9 cellular contexts compared by ENCODE assay signal in the genomic region with DNA sequence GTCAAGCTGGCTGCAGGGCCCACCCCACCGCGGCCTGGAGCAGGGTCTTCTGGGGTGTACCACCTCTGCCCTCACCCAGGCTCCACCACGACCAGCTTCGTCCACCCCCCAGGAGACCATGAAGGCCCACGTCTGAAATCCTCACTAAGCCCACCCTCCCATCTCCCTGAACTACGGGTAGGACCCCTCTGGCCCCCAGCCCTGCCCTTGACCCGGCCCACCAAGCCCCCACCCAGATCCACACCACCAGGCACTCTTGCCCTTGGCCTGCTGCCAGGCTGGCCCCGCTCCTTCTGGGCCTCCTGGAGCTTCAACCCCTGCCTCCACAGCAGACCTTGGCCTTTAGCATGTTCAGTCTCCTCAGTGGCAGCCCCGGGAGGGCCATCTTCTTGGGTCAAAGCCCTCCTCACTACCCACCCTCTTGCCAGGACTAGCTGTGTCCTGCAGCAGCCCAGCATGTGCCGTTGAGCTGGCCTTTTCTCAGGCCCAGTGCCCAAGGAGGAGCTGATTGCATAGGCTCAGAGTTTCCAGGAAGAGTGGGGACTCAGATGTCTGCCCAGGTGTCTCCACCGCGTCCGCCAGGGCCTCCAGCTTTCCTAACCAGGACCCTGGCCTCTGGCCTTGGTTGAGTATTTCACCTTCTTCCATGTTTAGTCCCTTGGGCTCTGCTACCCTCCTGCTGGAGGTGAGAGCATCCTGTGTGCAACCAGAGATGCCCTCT. TPM values are rescaled to one million over a fixed set of nuclear protein-coding genes. Genes with fewer than 3 reads are reported as not detected.
DNase-seq lines count a peak whose midpoint lies in the region; ATAC-seq and TF ChIP-seq lines count a peak whose summit lies in the region.
"Had no signal": no experiment of that assay in that cellular context is flagged by ENCODE, and none has a peak within 500 bp of the region (broad histone marks: within the 10 kb centered on the region; RNA-seq: fewer than 3 reads in every experiment).

No MANE protein-coding gene starts in this region.

- peaks cover 6% of the 10 kb centered on the region for H3K4me1 Mint-ChIP-seq in activated T-cell treated with anti-CD3 and anti-CD28 coated beads, Interleukin-2, amount 50 U/mL, for 4 hours (ENCODE audit: low read depth)
- H3K4me1 Mint-ChIP-seq in activated B cell treated with CpG ODN at 0.5 μM for 24 hours: peaks cover 16% of the 10 kb centered on the region

- peaks cover 0 to 19% of the 10 kb centered on the region in 2 donors for H3K27me3 ChIP-seq in tibial artery

- intact Hi-C loops in activated B cell treated with CpG ODN at 0.5 μM for 24 hours (cut with micrococcal nuclease): loop anchor here (1.0 to 5.0 kb wide), 4 partner anchors 15 to 70 kb away; partner anchors contain the start of gene KLHL17
- intact Hi-C loops in tibial artery (cut with DNase I; ENCODE audit: low total_unique reads): loop anchor here (2.0 to 5.0 kb wide), 2 partner anchors 17 to 56 kb away; partner anchors contain the start of genes KLHL17 and SAMD11

- TF ChIP-seq CTCF in activated B cell treated with CpG ODN at 0.5 μM for 24 hours (IDR thresholded peaks at IDR 0.05): no peak
- no peak for TF ChIP-seq CTCF in tibial artery (IDR thresholded peaks at IDR 0.05)

- H3K4me1 ChIP-seq in tibial artery: peaks cover 0 to 42% (median 31%) of the 10 kb centered on the region in 4 donors

- H3K27ac Mint-ChIP-seq in activated B cell treated with CpG ODN at 0.5 μM for 24 hours: no peak overlapping the region
- H3K27ac Mint-ChIP-seq: stimulated activated naive CD8-positive, alpha-beta T cell treated with anti-CD3 and anti-CD28 coated beads, Interleukin-15, amount 100 ng/mL, for 72 hours had no signal

- DNase-seq in activated T-cell treated with anti-CD3 and anti-CD28 coated beads, Interleukin-2, amount 50 U/mL, for 1 hour: peak; percentile 21
- no peak for DNase-seq in activated T-cell treated with anti-CD3 and anti-CD28 coated beads, Interleukin-2, amount 50 U/mL, for 4 hours
- no peak for DNase-seq in activated B cell treated with CpG ODN at 0.5 μM for 24 hours
- DNase-seq in left lobe of liver (ENCODE audit: low spot score): peak; percentile 46
- peak; percentile 25 to 72 for DNase-seq in tibial artery
- no peak for DNase-seq in NCI-H1694 (lab: John Stamatoyannopoulos, UW)
- DNase-seq in DMS 273 (lab: John Stamatoyannopoulos, UW; ENCODE audit: unreplicated experiment): no peak
- no peak for DNase-seq in SIG-M5 treated with dmso at 0.1 percent for 504 hours (lab: John Stamatoyannopoulos, UW; ENCODE audit: unreplicated experiment)

- no peaks in the 10 kb centered on the region for H3K36me3 ChIP-seq in tibial artery

- peak overlapping the region in 1 of 2 donors; percentile 44 for H3K4me3 ChIP-seq in tibial artery

- no peaks in the 10 kb centered on the region for H3K9me3 ChIP-seq in tibial artery

- peaks cover 37% of the 10 kb centered on the region for H3K27me3 Mint-ChIP-seq in activated T-cell treated with anti-CD3 and anti-CD28 coated beads, Interleukin-2, amount 50 U/mL, for 4 hours (ENCODE audit: low read depth)
- peaks cover 24% of the 10 kb centered on the region for H3K27me3 Mint-ChIP-seq in activated B cell treated with CpG ODN at 0.5 μM for 24 hours

- POLR2A ChIA-PET in activated B cell treated with CpG ODN at 0.5 μM for 24 hours (lab: Charles Lee): interaction anchor here (1.0 kb wide), 1 partner anchor 78 kb away, joined by 3 read pairs; no protein-coding TSS in a partner anchor

- H3K4me3 Mint-ChIP-seq in activated T-cell treated with anti-CD3 and anti-CD28 coated beads, Interleukin-2, amount 50 U/mL, for 4 hours: no peak overlapping the region
- H3K4me3 Mint-ChIP-seq in activated B cell treated with CpG ODN at 0.5 μM for 24 hours: peak overlapping the region; percentile 53

- no peaks in the 10 kb centered on the region for H3K9me3 Mint-ChIP-seq in activated T-cell treated with anti-CD3 and anti-CD28 coated beads, Interleukin-2, amount 50 U/mL, for 4 hours
- H3K9me3 Mint-ChIP-seq in activated B cell treated with CpG ODN at 0.5 μM for 24 hours: no peaks in the 10 kb centered on the region
- H3K9me3 Mint-ChIP-seq: stimulated activated naive CD8-positive, alpha-beta T cell treated with anti-CD3 and anti-CD28 coated beads, Interleukin-15, amount 100 ng/mL, for 72 hours had no signal

- CTCF ChIA-PET in activated B cell treated with CpG ODN at 0.5 μM for 24 hours (lab: Charles Lee): interaction anchor here (0.9 to 1.7 kb wide), 4 partner anchors 61 to 158 kb away, joined by 3 to 10 read pairs (median 4); partner anchors contain the start of gene PLEKHN1

- H3K36me3 Mint-ChIP-seq in activated T-cell treated with anti-CD3 and anti-CD28 coated beads, Interleukin-2, amount 50 U/mL, for 4 hours (ENCODE audit: insufficient read depth): no peaks in the 10 kb centered on the region
- H3K36me3 Mint-ChIP-seq in activated B cell treated with CpG ODN at 0.5 μM for 24 hours (ENCODE audit: low read depth): no peaks in the 10 kb centered on the region

- peak overlapping the region; percentile 13 to 52 for H3K27ac ChIP-seq in tibial artery

- ATAC-seq in activated T-cell treated with anti-CD3 and anti-CD28 coated beads, Interleukin-2, amount 50 U/mL, for 4 hours: no peak
- ATAC-seq in activated B cell treated with CpG ODN at 0.5 μM for 24 hours (ENCODE audit: low read depth): no peak
- no peak for ATAC-seq in left lobe of liver

RNA-seq across cellular contexts. Expression of gene SAMD11, which starts 17.8 kb away (rescaled TPM):
- total RNA-seq in activated T-cell treated with anti-CD3 and anti-CD28 coated beads, Interleukin-2, amount 50 U/mL, for 4 hours: not detected
- total RNA-seq in activated B cell treated with CpG ODN at 0.5 μM for 24 hours (not detected in 2 replicates), left lobe of liver (4.9 TPM)

RNA-seq across cellular contexts. Expression of gene NOC2L, which starts 53.1 kb away (rescaled TPM):
- 100 to 1,000 TPM; 292 to 315 (median 315) TPM for total RNA-seq in activated T-cell treated with anti-CD3 and anti-CD28 coated beads, Interleukin-2, amount 50 U/mL, for 4 hours
- total RNA-seq in activated B cell treated with CpG ODN at 0.5 μM for 24 hours (95.5 and 96.8 TPM in 2 replicates), left lobe of liver (32.5 TPM)

RNA-seq across cellular contexts. Expression of gene KLHL17, which starts 54.4 kb away (rescaled TPM):
- total RNA-seq in activated T-cell treated with anti-CD3 and anti-CD28 coated beads, Interleukin-2, amount 50 U/mL, for 4 hours: 10 to 100 TPM; 32.1 to 36.6 (median 34.3) TPM
- 15.1 and 16.4 TPM in 2 replicates for total RNA-seq in activated B cell treated with CpG ODN at 0.5 μM for 24 hours
- 7.3 TPM for total RNA-seq in left lobe of liver

Comparison
In these comparisons a context has a peak if more than half of its experiments do, and no peak if none do; other contexts are left out.
1. DNase-seq: peak in activated T-cell treated with anti-CD3 and anti-CD28 coated beads, Interleukin-2, amount 50 U/mL, for 1 hour (single experiment), left lobe of liver (single experiment) and tibial artery (2 of 2); none in activated T-cell treated with anti-CD3 and anti-CD28 coated beads, Interleukin-2, amount 50 U/mL, for 4 hours (single experiment), activated B cell treated with CpG ODN at 0.5 μM for 24 hours (single experiment), NCI-H1694 (single experiment), DMS 273 (single experiment) and SIG-M5 treated with dmso at 0.1 percent for 504 hours (single experiment).